Comparison of ENCODE assay signal across 13 cellular contexts in genomic region chr11:67404515-67405195, GRCh38. TPM values are rescaled to one million over a fixed set of nuclear protein-coding genes. Genes with fewer than 3 reads are reported as not detected.
DNase-seq lines count a peak whose midpoint lies in the region; TF ChIP-seq lines count a peak whose summit lies in the region.
"Had no signal": no experiment of that assay in that cellular context is flagged by ENCODE, and none has a peak within 500 bp of the region (broad histone marks: within the 10 kb centered on the region; RNA-seq: fewer than 3 reads in every experiment).

No MANE protein-coding gene starts in this region.

- peak overlapping the region; percentile 47 for H3K27ac Mint-ChIP-seq in Caco-2 (ENCODE audit: unreplicated experiment)
- H3K27ac Mint-ChIP-seq: brain had no signal

- H3K9me3 ChIP-seq in Caco-2 (no peaks in the 10 kb centered on the region), OCI-LY3 (ENCODE audit: insufficient read depth, low read length) (no peaks in the 10 kb centered on the region), breast epithelium (no peaks in the 10 kb centered on the region)

- TF ChIP-seq CTCF in Caco-2 (IDR thresholded peaks at IDR 0.05; ENCODE audit: insufficient read depth in 1 of 2, low read depth in 1 of 2, low read length in 1 of 2, severe bottlenecking in 1 of 2, unreplicated experiment in 1 of 2) (no peak), OCI-LY3 (IDR thresholded peaks at IDR 0.05; ENCODE audit: low read depth, low read length) (no peak), breast epithelium (IDR thresholded peaks at IDR 0.05) (no peak)

- H3K27me3 ChIP-seq in Caco-2 (replicated peaks; ENCODE audit: control insufficient read depth, insufficient read depth, low read length) (no peaks in the 10 kb centered on the region), OCI-LY3 (ENCODE audit: low read depth, low read length) (no peaks in the 10 kb centered on the region), breast epithelium (no peaks in the 10 kb centered on the region)

- H3K79me2 ChIP-seq in OCI-LY3 (ENCODE audit: low read length) = peaks cover 16% of the 10 kb centered on the region

- H3K27ac ChIP-seq in OCI-LY3 (ENCODE audit: low read length) (peak overlapping the region; percentile 57), breast epithelium (peak overlapping the region in 1 of 2 donors; percentile 19), skin epidermis (peak overlapping the region in 19 of 21 experiments; percentile 8 to 99 (median 82))

- no peak overlapping the region for H3K4me3 Mint-ChIP-seq in Caco-2 (ENCODE audit: unreplicated experiment)

- H3K9me3 Mint-ChIP-seq in Caco-2 (ENCODE audit: unreplicated experiment) = no peaks in the 10 kb centered on the region
- H3K9me3 Mint-ChIP-seq: brain had no signal

- H3K9ac ChIP-seq in OCI-LY3 (ENCODE audit: low read length) = peak overlapping the region; percentile 84

- H3K27me3 Mint-ChIP-seq in Caco-2 (ENCODE audit: insufficient read depth, unreplicated experiment) = no peaks in the 10 kb centered on the region

- BruUV-seq in Caco-2 (replicated peaks; lab: Mats Ljungman, UMichigan) = no TSS peak

- H3K4me3 ChIP-seq in Caco-2 (ENCODE audit: low read depth, low read length) (no peak overlapping the region), OCI-LY3 (ENCODE audit: low read length) (peak overlapping the region; percentile 80), breast epithelium (peak overlapping the region; percentile 4 to 39 (median 17)), skin epidermis (peak overlapping the region; percentile 22 to 48 (median 39))

- H3K4me1 ChIP-seq in Caco-2 (peaks cover 14% of the 10 kb centered on the region), OCI-LY3 (ENCODE audit: low read length) (peaks cover 50% of the 10 kb centered on the region), breast epithelium (peaks cover 11% of the 10 kb centered on the region in 2 donors)

- 0 out of 2 replicates have a peak, but pooled peaks cover 2% of the 10 kb centered on the region for H3K36me3 ChIP-seq in Caco-2 (ENCODE audit: control insufficient read depth, insufficient read depth, low read length)
- peaks cover 9% of the 10 kb centered on the region for H3K36me3 ChIP-seq in OCI-LY3 (replicated peaks; ENCODE audit: low read depth, low read length)
- no peaks in the 10 kb centered on the region for H3K36me3 ChIP-seq in breast epithelium

- H3K4me2 ChIP-seq in OCI-LY3 (ENCODE audit: low read length) = peak overlapping the region; percentile 98

- peaks cover 8% of the 10 kb centered on the region; the same call in 1 of the 2 replicates for H4K20me1 ChIP-seq in OCI-LY3 (ENCODE audit: insufficient read depth, low read length)

- H2AFZ ChIP-seq in OCI-LY3 (ENCODE audit: low read depth, low read length) = no peak overlapping the region

- DNase-seq in Caco-2 (no peak), breast epithelium (ENCODE audit: low spot score in 2 of 2) (no peak), SK-N-DZ (ENCODE audit: low spot score) (no peak), HCEC 1CT (no peak), SIG-M5 (lab: John Stamatoyannopoulos, UW) (no peak)
- no peak for DNase-seq in effector CD8-positive, alpha-beta T cell (lab: John Stamatoyannopoulos, UW)
- DNase-seq: glutamatergic neuron, NCI-H2171 treated with DMSO at 0.1 percent for 48 hours, T1000 had no signal

- H3K36me3 Mint-ChIP-seq in Caco-2 (ENCODE audit: insufficient read depth, unreplicated experiment) = peaks cover 20% of the 10 kb centered on the region
- H3K36me3 Mint-ChIP-seq: brain had no signal

- CTCF ChIA-PET in Caco-2 (lab: Charles Lee) = interaction anchor here (0.5 kb wide), 1 partner anchor 81 kb away, joined by 4 read pairs; no protein-coding TSS in a partner anchor

- H3K4me1 Mint-ChIP-seq in Caco-2 (ENCODE audit: low read depth, unreplicated experiment) = no peaks in the 10 kb centered on the region

- intact Hi-C loops in Caco-2 (cut with micrococcal nuclease; ENCODE audit: unreplicated experiment) = loop anchor here (5.0 kb wide), 2 partner anchors 78 to 103 kb away; partner anchors contain the start of genes AIP, CDK2AP2 and PITPNM1
- intact Hi-C loops in breast epithelium (cut with DNase I; ENCODE audit: low total_unique reads) = no loop called here

- POLR2A ChIA-PET in Caco-2 (lab: Charles Lee) = no interaction called here

- TF ChIP-seq POLR2A in breast epithelium (IDR thresholded peaks at IDR 0.05) = no peak

RNA-seq across cellular contexts. Expression of gene TBC1D10C, which starts 0.8 kb away (rescaled TPM):
- total RNA-seq in Caco-2 (2022) (0.26 TPM in 1 of 2 replicates, not detected in the other), breast epithelium (1 to 10 TPM in 2 of 3 donors, under 1 TPM in 1; 0.66 to 2.0 (median 1.6) TPM)
- polyA plus RNA-seq in SK-N-DZ (2014; cell fraction: cytosol; rRNA removed) = 1.7 TPM in 1 of 2 replicates, not detected in the other
- polyA plus RNA-seq in SK-N-DZ (2014; cell fraction: nucleus; rRNA removed) = 1.2 and 1.4 TPM in 2 replicates
- polyA plus RNA-seq: neural cell had no signal

RNA-seq across cellular contexts. Expression of gene PPP1CA, which starts 3.0 kb away (rescaled TPM):
- 384 and 389 TPM in 2 replicates for total RNA-seq in Caco-2 (2022)
- total RNA-seq in breast epithelium = 10 to 100 TPM; 73.1 to 91.9 (median 76.7) TPM
- polyA plus RNA-seq in SK-N-DZ (2014; cell fraction: cytosol; rRNA removed) = 170 and 171 TPM in 2 replicates
- polyA plus RNA-seq in SK-N-DZ (2014; cell fraction: nucleus; rRNA removed) = 101 and 105 TPM in 2 replicates

RNA-seq across cellular contexts. Expression of gene CARNS1, which starts 10.8 kb away (rescaled TPM):
- total RNA-seq in Caco-2 (2022) (0.09 and 0.28 TPM in 2 replicates), breast epithelium (1 to 10 TPM in 1 of 3 donors, under 1 TPM in 2; 0.16 to 4.2 (median 0.66) TPM)
- polyA plus RNA-seq in SK-N-DZ (2014; cell fraction: cytosol; rRNA removed) = not detected in 2 replicates
- polyA plus RNA-seq in SK-N-DZ (2014; cell fraction: nucleus; rRNA removed) = not detected in 2 replicates
- polyA plus RNA-seq: neural cell had no signal

RNA-seq across cellular contexts. Expression of gene RAD9A, which starts 12.9 kb away (rescaled TPM):
- total RNA-seq in Caco-2 (2022) (55.1 and 63.5 TPM in 2 replicates), breast epithelium (10 to 100 TPM; 11.0 to 31.0 (median 24.6) TPM)
- 10.4 and 14.3 TPM in 2 replicates for polyA plus RNA-seq in SK-N-DZ (2014; cell fraction: cytosol; rRNA removed)
- polyA plus RNA-seq in SK-N-DZ (2014; cell fraction: nucleus; rRNA removed) = 38.3 and 51.4 TPM in 2 replicates

RNA-seq across cellular contexts. Expression of gene RPS6KB2, which starts 23.6 kb away (rescaled TPM):
- total RNA-seq in Caco-2 (2022) (109 and 116 TPM in 2 replicates), breast epithelium (10 to 100 TPM; 28.0 to 41.6 (median 40.1) TPM)
- 116 and 124 TPM in 2 replicates for polyA plus RNA-seq in SK-N-DZ (2014; cell fraction: cytosol; rRNA removed)
- 201 and 220 TPM in 2 replicates for polyA plus RNA-seq in SK-N-DZ (2014; cell fraction: nucleus; rRNA removed)
